ENCODE assay signal across 1 cellular context in genomic region chr2:65128297-65129190, GRCh38.
TF ChIP-seq lines count a peak whose summit lies in the region.

No MANE protein-coding gene starts in this region.

TF ChIP-seq in HepG2, 621 proteins besides CTCF, POLR2A, EP300 and RAD21 (continued from another document and continues in another):
- TF ChIP-seq, protein P1, sequence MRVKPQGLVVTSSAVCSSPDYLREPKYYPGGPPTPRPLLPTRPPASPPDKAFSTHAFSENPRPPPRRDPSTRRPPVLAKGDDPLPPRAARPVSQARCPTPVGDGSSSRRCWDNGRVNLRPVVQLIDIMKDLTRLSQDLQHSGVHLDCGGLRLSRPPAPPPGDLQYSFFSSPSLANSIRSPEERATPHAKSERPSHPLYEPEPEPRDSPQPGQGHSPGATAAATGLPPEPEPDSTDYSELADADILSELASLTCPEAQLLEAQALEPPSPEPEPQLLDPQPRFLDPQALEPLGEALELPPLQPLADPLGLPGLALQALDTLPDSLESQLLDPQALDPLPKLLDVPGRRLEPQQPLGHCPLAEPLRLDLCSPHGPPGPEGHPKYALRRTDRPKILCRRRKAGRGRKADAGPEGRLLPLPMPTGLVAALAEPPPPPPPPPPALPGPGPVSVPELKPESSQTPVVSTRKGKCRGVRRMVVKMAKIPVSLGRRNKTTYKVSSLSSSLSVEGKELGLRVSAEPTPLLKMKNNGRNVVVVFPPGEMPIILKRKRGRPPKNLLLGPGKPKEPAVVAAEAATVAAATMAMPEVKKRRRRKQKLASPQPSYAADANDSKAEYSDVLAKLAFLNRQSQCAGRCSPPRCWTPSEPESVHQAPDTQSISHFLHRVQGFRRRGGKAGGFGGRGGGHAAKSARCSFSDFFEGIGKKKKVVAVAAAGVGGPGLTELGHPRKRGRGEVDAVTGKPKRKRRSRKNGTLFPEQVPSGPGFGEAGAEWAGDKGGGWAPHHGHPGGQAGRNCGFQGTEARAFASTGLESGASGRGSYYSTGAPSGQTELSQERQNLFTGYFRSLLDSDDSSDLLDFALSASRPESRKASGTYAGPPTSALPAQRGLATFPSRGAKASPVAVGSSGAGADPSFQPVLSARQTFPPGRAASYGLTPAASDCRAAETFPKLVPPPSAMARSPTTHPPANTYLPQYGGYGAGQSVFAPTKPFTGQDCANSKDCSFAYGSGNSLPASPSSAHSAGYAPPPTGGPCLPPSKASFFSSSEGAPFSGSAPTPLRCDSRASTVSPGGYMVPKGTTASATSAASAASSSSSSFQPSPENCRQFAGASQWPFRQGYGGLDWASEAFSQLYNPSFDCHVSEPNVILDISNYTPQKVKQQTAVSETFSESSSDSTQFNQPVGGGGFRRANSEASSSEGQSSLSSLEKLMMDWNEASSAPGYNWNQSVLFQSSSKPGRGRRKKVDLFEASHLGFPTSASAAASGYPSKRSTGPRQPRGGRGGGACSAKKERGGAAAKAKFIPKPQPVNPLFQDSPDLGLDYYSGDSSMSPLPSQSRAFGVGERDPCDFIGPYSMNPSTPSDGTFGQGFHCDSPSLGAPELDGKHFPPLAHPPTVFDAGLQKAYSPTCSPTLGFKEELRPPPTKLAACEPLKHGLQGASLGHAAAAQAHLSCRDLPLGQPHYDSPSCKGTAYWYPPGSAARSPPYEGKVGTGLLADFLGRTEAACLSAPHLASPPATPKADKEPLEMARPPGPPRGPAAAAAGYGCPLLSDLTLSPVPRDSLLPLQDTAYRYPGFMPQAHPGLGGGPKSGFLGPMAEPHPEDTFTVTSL (CRISPR knock-in tag; IDR thresholded peaks at IDR 0.05; ENCODE audit: borderline replicate concordance), result no peak
- TF ChIP-seq CREM (IDR thresholded peaks at IDR 0.05) (no peak), CREM (CRISPR knock-in tag; IDR thresholded peaks at IDR 0.05) (no peak), RBFOX2 (IDR thresholded peaks at IDR 0.05; ENCODE audit: low read depth, low read length) (0 out of 2 replicates have a peak, but pooled peaks have one; percentile 30), NFKB2 (CRISPR knock-in tag; IDR thresholded peaks at IDR 0.05; ENCODE audit: borderline replicate concordance) (no peak), SIN3A (IDR thresholded peaks at IDR 0.05; ENCODE audit: borderline replicate concordance, low read depth, low read length) (peak; percentile 76; the same call in 1 of the 2 replicates), KDM4B (CRISPR knock-in tag; IDR thresholded peaks at IDR 0.05) (no peak), ZNF749 (CRISPR knock-in tag; IDR thresholded peaks at IDR 0.05; ENCODE audit: borderline replicate concordance) (no peak), NKX3-1 (CRISPR knock-in tag; IDR thresholded peaks at IDR 0.05) (no peak), SIX1 (CRISPR knock-in tag; IDR thresholded peaks at IDR 0.05; ENCODE audit: borderline replicate concordance) (no peak), SMC3 (IDR thresholded peaks at IDR 0.05; ENCODE audit: low read length) (no peak), MAFK (conservative IDR thresholded peaks at IDR 0.05 in 1 of 2, IDR thresholded peaks at IDR 0.05 in 1 of 2; ENCODE audit: low read length in 2 of 2) (peak; percentile 71 to 79), ZSCAN21 (CRISPR knock-in tag; IDR thresholded peaks at IDR 0.05; ENCODE audit: borderline replicate concordance) (no peak), KMT2A (CRISPR knock-in tag; IDR thresholded peaks at IDR 0.05) (no peak), ZNF557 (CRISPR knock-in tag; IDR thresholded peaks at IDR 0.05) (no peak), AGO2 (optimal IDR thresholded peaks at IDR 0.05; ENCODE audit: low read depth, low read length) (no peak), TFDP2 (CRISPR knock-in tag; IDR thresholded peaks at IDR 0.05) (no peak), ATF7-NPFF (CRISPR knock-in tag; IDR thresholded peaks at IDR 0.05; ENCODE audit: low read depth) (no peak), ZKSCAN5 (CRISPR knock-in tag; IDR thresholded peaks at IDR 0.05) (no peak)
- TF ChIP-seq, protein P2, sequence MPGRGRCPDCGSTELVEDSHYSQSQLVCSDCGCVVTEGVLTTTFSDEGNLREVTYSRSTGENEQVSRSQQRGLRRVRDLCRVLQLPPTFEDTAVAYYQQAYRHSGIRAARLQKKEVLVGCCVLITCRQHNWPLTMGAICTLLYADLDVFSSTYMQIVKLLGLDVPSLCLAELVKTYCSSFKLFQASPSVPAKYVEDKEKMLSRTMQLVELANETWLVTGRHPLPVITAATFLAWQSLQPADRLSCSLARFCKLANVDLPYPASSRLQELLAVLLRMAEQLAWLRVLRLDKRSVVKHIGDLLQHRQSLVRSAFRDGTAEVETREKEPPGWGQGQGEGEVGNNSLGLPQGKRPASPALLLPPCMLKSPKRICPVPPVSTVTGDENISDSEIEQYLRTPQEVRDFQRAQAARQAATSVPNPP (CRISPR knock-in tag; IDR thresholded peaks at IDR 0.05), result no peak
- TF ChIP-seq, protein P3, sequence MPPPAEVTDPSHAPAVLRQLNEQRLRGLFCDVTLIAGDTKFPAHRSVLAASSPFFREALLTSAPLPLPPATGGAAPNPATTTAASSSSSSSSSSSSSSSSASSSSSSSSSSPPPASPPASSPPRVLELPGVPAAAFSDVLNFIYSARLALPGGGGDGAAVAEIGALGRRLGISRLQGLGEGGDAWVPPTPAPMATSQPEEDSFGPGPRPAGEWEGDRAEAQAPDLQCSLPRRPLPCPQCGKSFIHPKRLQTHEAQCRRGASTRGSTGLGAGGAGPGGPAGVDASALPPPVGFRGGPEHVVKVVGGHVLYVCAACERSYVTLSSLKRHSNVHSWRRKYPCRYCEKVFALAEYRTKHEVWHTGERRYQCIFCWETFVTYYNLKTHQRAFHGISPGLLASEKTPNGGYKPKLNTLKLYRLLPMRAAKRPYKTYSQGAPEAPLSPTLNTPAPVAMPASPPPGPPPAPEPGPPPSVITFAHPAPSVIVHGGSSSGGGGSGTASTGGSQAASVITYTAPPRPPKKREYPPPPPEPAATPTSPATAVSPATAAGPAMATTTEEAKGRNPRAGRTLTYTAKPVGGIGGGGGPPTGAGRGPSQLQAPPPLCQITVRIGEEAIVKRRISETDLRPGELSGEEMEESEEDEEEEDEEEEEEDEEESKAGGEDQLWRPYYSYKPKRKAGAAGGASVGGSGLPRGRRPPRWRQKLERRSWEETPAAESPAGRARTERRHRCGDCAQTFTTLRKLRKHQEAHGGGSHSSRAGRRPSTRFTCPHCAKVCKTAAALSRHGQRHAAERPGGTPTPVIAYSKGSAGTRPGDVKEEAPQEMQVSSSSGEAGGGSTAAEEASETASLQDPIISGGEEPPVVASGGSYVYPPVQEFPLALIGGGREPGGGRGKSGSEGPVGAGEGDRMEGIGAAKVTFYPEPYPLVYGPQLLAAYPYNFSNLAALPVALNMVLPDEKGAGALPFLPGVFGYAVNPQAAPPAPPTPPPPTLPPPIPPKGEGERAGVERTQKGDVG (CRISPR knock-in tag; IDR thresholded peaks at IDR 0.05; ENCODE audit: borderline replicate concordance), result no peak
- TF ChIP-seq, protein P4, sequence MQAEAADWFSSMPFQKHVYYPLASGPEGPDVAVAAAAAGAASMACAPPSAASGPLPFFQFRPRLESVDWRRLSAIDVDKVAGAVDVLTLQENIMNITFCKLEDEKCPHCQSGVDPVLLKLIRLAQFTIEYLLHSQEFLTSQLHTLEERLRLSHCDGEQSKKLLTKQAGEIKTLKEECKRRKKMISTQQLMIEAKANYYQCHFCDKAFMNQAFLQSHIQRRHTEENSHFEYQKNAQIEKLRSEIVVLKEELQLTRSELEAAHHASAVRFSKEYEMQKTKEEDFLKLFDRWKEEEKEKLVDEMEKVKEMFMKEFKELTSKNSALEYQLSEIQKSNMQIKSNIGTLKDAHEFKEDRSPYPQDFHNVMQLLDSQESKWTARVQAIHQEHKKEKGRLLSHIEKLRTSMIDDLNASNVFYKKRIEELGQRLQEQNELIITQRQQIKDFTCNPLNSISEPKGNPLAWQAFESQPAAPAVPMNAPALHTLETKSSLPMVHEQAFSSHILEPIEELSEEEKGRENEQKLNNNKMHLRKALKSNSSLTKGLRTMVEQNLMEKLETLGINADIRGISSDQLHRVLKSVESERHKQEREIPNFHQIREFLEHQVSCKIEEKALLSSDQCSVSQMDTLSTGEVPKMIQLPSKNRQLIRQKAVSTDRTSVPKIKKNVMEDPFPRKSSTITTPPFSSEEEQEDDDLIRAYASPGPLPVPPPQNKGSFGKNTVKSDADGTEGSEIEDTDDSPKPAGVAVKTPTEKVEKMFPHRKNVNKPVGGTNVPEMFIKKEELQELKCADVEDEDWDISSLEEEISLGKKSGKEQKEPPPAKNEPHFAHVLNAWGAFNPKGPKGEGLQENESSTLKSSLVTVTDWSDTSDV (CRISPR knock-in tag; IDR thresholded peaks at IDR 0.05), result no peak
- TF ChIP-seq, protein P5, sequence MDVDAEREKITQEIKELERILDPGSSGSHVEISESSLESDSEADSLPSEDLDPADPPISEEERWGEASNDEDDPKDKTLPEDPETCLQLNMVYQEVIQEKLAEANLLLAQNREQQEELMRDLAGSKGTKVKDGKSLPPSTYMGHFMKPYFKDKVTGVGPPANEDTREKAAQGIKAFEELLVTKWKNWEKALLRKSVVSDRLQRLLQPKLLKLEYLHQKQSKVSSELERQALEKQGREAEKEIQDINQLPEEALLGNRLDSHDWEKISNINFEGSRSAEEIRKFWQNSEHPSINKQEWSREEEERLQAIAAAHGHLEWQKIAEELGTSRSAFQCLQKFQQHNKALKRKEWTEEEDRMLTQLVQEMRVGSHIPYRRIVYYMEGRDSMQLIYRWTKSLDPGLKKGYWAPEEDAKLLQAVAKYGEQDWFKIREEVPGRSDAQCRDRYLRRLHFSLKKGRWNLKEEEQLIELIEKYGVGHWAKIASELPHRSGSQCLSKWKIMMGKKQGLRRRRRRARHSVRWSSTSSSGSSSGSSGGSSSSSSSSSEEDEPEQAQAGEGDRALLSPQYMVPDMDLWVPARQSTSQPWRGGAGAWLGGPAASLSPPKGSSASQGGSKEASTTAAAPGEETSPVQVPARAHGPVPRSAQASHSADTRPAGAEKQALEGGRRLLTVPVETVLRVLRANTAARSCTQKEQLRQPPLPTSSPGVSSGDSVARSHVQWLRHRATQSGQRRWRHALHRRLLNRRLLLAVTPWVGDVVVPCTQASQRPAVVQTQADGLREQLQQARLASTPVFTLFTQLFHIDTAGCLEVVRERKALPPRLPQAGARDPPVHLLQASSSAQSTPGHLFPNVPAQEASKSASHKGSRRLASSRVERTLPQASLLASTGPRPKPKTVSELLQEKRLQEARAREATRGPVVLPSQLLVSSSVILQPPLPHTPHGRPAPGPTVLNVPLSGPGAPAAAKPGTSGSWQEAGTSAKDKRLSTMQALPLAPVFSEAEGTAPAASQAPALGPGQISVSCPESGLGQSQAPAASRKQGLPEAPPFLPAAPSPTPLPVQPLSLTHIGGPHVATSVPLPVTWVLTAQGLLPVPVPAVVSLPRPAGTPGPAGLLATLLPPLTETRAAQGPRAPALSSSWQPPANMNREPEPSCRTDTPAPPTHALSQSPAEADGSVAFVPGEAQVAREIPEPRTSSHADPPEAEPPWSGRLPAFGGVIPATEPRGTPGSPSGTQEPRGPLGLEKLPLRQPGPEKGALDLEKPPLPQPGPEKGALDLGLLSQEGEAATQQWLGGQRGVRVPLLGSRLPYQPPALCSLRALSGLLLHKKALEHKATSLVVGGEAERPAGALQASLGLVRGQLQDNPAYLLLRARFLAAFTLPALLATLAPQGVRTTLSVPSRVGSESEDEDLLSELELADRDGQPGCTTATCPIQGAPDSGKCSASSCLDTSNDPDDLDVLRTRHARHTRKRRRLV (CRISPR knock-in tag; IDR thresholded peaks at IDR 0.05), result no peak
- TF ChIP-seq, protein P6, sequence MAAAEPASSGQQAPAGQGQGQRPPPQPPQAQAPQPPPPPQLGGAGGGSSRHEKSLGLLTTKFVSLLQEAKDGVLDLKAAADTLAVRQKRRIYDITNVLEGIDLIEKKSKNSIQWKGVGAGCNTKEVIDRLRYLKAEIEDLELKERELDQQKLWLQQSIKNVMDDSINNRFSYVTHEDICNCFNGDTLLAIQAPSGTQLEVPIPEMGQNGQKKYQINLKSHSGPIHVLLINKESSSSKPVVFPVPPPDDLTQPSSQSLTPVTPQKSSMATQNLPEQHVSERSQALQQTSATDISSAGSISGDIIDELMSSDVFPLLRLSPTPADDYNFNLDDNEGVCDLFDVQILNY (CRISPR knock-in tag; conservative IDR thresholded peaks at IDR 0.05), result no peak
- TF ChIP-seq, protein P7, sequence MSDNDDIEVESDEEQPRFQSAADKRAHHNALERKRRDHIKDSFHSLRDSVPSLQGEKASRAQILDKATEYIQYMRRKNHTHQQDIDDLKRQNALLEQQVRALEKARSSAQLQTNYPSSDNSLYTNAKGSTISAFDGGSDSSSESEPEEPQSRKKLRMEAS (IDR thresholded peaks at IDR 0.05), result no peak; the same call in 1 of the 2 replicates
- TF ChIP-seq, protein P8, sequence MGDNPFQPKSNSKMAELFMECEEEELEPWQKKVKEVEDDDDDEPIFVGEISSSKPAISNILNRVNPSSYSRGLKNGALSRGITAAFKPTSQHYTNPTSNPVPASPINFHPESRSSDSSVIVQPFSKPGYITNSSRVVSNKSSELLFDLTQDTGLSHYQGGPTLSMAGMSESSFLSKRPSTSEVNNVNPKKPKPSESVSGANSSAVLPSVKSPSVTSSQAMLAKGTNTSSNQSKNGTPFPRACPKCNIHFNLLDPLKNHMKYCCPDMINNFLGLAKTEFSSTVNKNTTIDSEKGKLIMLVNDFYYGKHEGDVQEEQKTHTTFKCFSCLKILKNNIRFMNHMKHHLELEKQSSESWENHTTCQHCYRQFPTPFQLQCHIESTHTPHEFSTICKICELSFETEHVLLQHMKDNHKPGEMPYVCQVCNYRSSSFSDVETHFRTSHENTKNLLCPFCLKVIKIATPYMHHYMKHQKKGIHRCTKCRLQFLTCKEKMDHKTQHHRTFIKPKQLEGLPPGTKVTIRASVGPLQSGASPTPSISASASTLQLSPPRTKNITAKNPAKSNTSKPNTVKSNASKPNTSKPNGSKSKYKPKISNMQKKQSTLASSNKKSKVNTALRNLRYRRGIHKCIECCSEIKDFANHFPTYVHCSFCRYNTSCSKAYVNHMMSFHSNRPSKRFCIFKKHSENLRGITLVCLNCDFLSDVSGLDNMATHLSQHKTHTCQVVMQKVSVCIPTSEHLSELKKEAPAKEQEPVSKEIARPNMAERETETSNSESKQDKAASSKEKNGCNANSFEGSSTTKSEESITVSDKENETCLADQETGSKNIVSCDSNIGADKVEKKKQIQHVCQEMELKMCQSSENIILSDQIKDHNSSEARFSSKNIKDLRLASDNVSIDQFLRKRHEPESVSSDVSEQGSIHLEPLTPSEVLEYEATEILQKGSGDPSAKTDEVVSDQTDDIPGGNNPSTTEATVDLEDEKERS (CRISPR knock-in tag; IDR thresholded peaks at IDR 0.05), result no peak
- TF ChIP-seq, protein P9, sequence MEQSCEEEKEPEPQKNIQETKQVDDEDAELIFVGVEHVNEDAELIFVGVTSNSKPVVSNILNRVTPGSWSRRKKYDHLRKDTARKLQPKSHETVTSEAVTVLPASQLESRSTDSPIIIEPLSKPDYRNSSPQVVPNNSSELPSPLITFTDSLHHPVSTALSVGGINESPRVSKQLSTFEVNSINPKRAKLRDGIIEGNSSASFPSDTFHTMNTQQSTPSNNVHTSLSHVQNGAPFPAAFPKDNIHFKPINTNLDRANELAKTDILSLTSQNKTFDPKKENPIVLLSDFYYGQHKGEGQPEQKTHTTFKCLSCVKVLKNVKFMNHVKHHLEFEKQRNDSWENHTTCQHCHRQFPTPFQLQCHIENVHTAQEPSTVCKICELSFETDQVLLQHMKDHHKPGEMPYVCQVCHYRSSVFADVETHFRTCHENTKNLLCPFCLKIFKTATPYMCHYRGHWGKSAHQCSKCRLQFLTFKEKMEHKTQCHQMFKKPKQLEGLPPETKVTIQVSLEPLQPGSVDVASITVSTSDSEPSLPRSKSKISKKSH (CRISPR knock-in tag; IDR thresholded peaks at IDR 0.05; ENCODE audit: borderline replicate concordance), result no peak
